Comparison of ENCODE assay signal across 8 cellular contexts in genomic region chr2:173354601-173355131, GRCh38. TPM values are rescaled to one million over a fixed set of nuclear protein-coding genes. Genes with fewer than 3 reads are reported as not detected.
DNase-seq lines count a peak whose midpoint lies in the region; ATAC-seq, FAIRE-seq and TF ChIP-seq lines count a peak whose summit lies in the region.

TSS of gene CDCA7 (plus strand) at chr2:173354872. CDS start at chr2:173354964, 92 bp downstream.

- no peak for FAIRE-seq in RCC 7860 (lab: Jason Lieb, UNC)

- peak within 1 kb of the TSS; percentile 56; the same call in 1 of the 2 replicates for H3K56ac ChIP-seq in IMR-90 (ENCODE audit: extremely low read depth, insufficient read depth, low read length)

- peak within 1 kb of the TSS; percentile 99 for H3K4me2 ChIP-seq in IMR-90 (ENCODE audit: low read depth, low read length)

- H2AK5ac ChIP-seq in IMR-90 (ENCODE audit: low read depth, low read length), result no peak within 1 kb of the TSS

- peak within 1 kb of the TSS; percentile 62 for H3K4ac ChIP-seq in IMR-90 (ENCODE audit: low read depth, low read length)

- H3K4me3 ChIP-seq in IMR-90 (ENCODE audit: insufficient read depth, low read depth, low read length) (peak within 1 kb of the TSS; percentile 58), gastroesophageal sphincter (peak within 1 kb of the TSS; percentile 39 to 73), ovary (peak within 1 kb of the TSS; percentile 47), vagina (peak within 1 kb of the TSS; percentile 67 to 73)

- H2AFZ ChIP-seq in IMR-90 (replicated peaks; ENCODE audit: low read length, poor library complexity), result peak within 1 kb of the TSS; percentile 96

- H3K18ac ChIP-seq in IMR-90 (ENCODE audit: low read depth, low read length), result no peak within 1 kb of the TSS

- H2BK15ac ChIP-seq in IMR-90 (ENCODE audit: low read depth, low read length), result no peak within 1 kb of the TSS

- H3K14ac ChIP-seq in IMR-90 (replicated peaks; ENCODE audit: low read depth, low read length), result peak within 1 kb of the TSS; percentile 25; the same call in 1 of the 2 replicates

- dilution Hi-C loops in IMR-90 (cut with HindIII; ENCODE audit: low sequenced_read_pairs, unreplicated experiment), result no loop called here

- H3K79me1 ChIP-seq in IMR-90 (ENCODE audit: low read depth in 1 of 2, low read length in 2 of 2), result peaks cover 16 to 23% of the 10 kb centered on the region in 2 experiments

- POLR2A ChIA-PET in IMR-90 (lab: Charles Lee; ENCODE audit: unreplicated experiment), result no interaction called here

- peak within 1 kb of the TSS; percentile 8; the same call in 1 of the 2 replicates for H4K91ac ChIP-seq in IMR-90 (ENCODE audit: insufficient read depth, low read depth, low read length)

- no peak for TF ChIP-seq POLR2A in IMR-90 (IDR thresholded peaks at IDR 0.05; ENCODE audit: low read depth, low read length)
- TF ChIP-seq POLR2A in gastroesophageal sphincter (IDR thresholded peaks at IDR 0.05), result no peak
- TF ChIP-seq POLR2A in ovary (IDR thresholded peaks at IDR 0.05), result no peak
- TF ChIP-seq POLR2A in vagina (IDR thresholded peaks at IDR 0.05), result no peak

- peak within 1 kb of the TSS; percentile 78; the same call in 1 of the 2 replicates for H2BK20ac ChIP-seq in IMR-90 (ENCODE audit: low read depth, low read length)

- intact Hi-C loops in IMR-90 (cut with micrococcal nuclease) (loop anchor here (1.0 kb wide), 1 partner anchor 326 kb away; no protein-coding TSS in a partner anchor), ovary (cut with DNase I) (no loop called here), vagina (cut with DNase I) (no loop called here)

- peak within 1 kb of the TSS; percentile 78 for H3K27ac ChIP-seq in IMR-90 (ENCODE audit: insufficient read depth, low read length)
- H3K27ac ChIP-seq in gastroesophageal sphincter, result peak within 1 kb of the TSS in 3 of 4 donors; percentile 59 to 77 (median 62)
- no peak within 1 kb of the TSS for H3K27ac ChIP-seq in ovary
- H3K27ac ChIP-seq in vagina, result peak within 1 kb of the TSS; percentile 54

- peak within 1 kb of the TSS; percentile 74 for H3K23ac ChIP-seq in IMR-90 (ENCODE audit: low read depth, low read length)

- H3K4me1 ChIP-seq in IMR-90 (ENCODE audit: control insufficient read depth, insufficient read depth, low read length) (peaks cover 2% of the 10 kb centered on the region; the same call in 1 of the 2 replicates), gastroesophageal sphincter (peaks cover 0 to 28% (median 14%) of the 10 kb centered on the region in 3 donors), ovary (ENCODE audit: insufficient read depth) (peaks cover 3% of the 10 kb centered on the region), vagina (peaks cover 21% of the 10 kb centered on the region)

- H4K5ac ChIP-seq in IMR-90 (ENCODE audit: low read depth, low read length), result no peak within 1 kb of the TSS

- CTCF ChIA-PET in IMR-90 (lab: Yijun Ruan, JAX), result no interaction called here

- peak; percentile 86 for DNase-seq in DMS79 (lab: John Stamatoyannopoulos, UW)
- DNase-seq in IMR-90, result peak; percentile 54
- peak; percentile 51 for DNase-seq in RCC 7860 (ENCODE audit: low spot score)
- DNase-seq in activated effector memory CD4-positive, alpha-beta T cell treated with Interleukin-2 at 50 U/mL for 16 hours, result peak; percentile 34
- peak; percentile 23 to 74 (median 43) for DNase-seq in ovary
- no peak for DNase-seq in vagina (ENCODE audit: extremely low spot score in 2 of 2)

- peaks cover 3% of the 10 kb centered on the region; the same call in 1 of the 2 replicates for H3K9me1 ChIP-seq in IMR-90 (ENCODE audit: insufficient read depth, low read length)

- peak within 1 kb of the TSS; percentile 62 to 75; a peak in 3 of 4 replicates for H4K8ac ChIP-seq in IMR-90 (ENCODE audit: low read depth in 2 of 2, low read length in 2 of 2)

- TF ChIP-seq EP300 in gastroesophageal sphincter (IDR thresholded peaks at IDR 0.05) (no peak), ovary (IDR thresholded peaks at IDR 0.05) (no peak)

- 0 out of 2 replicates have a peak, but pooled peaks have one; percentile 1 for TF ChIP-seq RAD21 in IMR-90 (IDR thresholded peaks at IDR 0.05; ENCODE audit: low read length)

- no peaks in the 10 kb centered on the region for H3K9me3 ChIP-seq in IMR-90 (ENCODE audit: control insufficient read depth, insufficient read depth, low read length)
- no peaks in the 10 kb centered on the region for H3K9me3 ChIP-seq in gastroesophageal sphincter
- H3K9me3 ChIP-seq in ovary, result no peaks in the 10 kb centered on the region
- no peaks in the 10 kb centered on the region for H3K9me3 ChIP-seq in vagina

- TF ChIP-seq CTCF in IMR-90 (conservative IDR thresholded peaks at IDR 0.05; ENCODE audit: low read depth, low read length) (no peak), gastroesophageal sphincter (IDR thresholded peaks at IDR 0.05) (peak in 3 of 4 experiments; percentile 12 to 54 (median 33)), ovary (IDR thresholded peaks at IDR 0.05) (no peak), vagina (IDR thresholded peaks at IDR 0.05) (no peak)

- H3K36me3 ChIP-seq in IMR-90 (ENCODE audit: control insufficient read depth, insufficient read depth, low read length) (no peaks in the 10 kb centered on the region), gastroesophageal sphincter (no peaks in the 10 kb centered on the region), ovary (no peaks in the 10 kb centered on the region), vagina (no peaks in the 10 kb centered on the region)

- WGBS in IMR-90 (ENCODE audit: extremely low coverage in 2 of 2, insufficient read length in 1 of 2), 2 experiments, result 0% methylated on average over 30 of the region's 48 CpGs; no CpG with 5 or more reads in 1 of the 2 experiments
- WGBS in gastroesophageal sphincter (ENCODE audit: low coverage in 1 of 2), 2 donors, result 0% methylated on average over 5 of the region's 48 CpGs; no CpG with 5 or more reads in 1 of the 2 donors
- WGBS in ovary, 3 donors, result 0 to 1% (median 0%) methylated on average over 24 to 48 of the region's 48 CpGs

- no TSS peak for BruUV-seq in IMR-90 (replicated peaks; lab: Mats Ljungman, UMichigan)

- ATAC-seq in GM21529 (IDR thresholded peaks at IDR 0.05; ENCODE audit: unreplicated experiment) (peak; percentile 42), IMR-90 (ENCODE audit: low read depth) (peak; percentile 81), gastroesophageal sphincter (peak; percentile 84)

- peak within 1 kb of the TSS; percentile 58 for H3K9ac ChIP-seq in IMR-90 (ENCODE audit: low read depth, low read length)

- peak within 1 kb of the TSS; percentile 87 for H2AK9ac ChIP-seq in IMR-90 (replicated peaks; ENCODE audit: low read depth, low read length, poor library complexity)

- peak within 1 kb of the TSS; percentile 60 for H2BK5ac ChIP-seq in IMR-90 (ENCODE audit: low read depth, low read length, poor library complexity, severe bottlenecking)

- H4K20me1 ChIP-seq in IMR-90 (ENCODE audit: insufficient read depth, low read length), result no peaks in the 10 kb centered on the region

- 0 out of 2 replicates have a peak within 1 kb of the TSS, but pooled peaks have one; percentile 32 for H2BK120ac ChIP-seq in IMR-90 (ENCODE audit: low read depth, low read length)

- H3K27me3 ChIP-seq in IMR-90 (ENCODE audit: control insufficient read depth, insufficient read depth, low read length), result peaks cover 10% of the 10 kb centered on the region
- peaks cover 58% of the 10 kb centered on the region for H3K27me3 ChIP-seq in gastroesophageal sphincter
- no peaks in the 10 kb centered on the region for H3K27me3 ChIP-seq in ovary
- no peaks in the 10 kb centered on the region for H3K27me3 ChIP-seq in vagina

- in situ Hi-C loops in IMR-90 (cut with MboI; ENCODE audit: low sequenced_read_pairs), result loop anchor here (25.0 kb wide), 1 partner anchor 317 kb away; no protein-coding TSS in a partner anchor

TF ChIP-seq in IMR-90, 13 proteins besides CTCF, POLR2A, EP300 and RAD21:
- TF ChIP-seq MAZ (IDR thresholded peaks at IDR 0.05; ENCODE audit: borderline replicate concordance, low read depth, low read length), result 0 out of 2 replicates have a peak, but pooled peaks have one; percentile 20
- TF ChIP-seq ELK1 (IDR thresholded peaks at IDR 0.05; ENCODE audit: borderline replicate concordance, low read depth, low read length), result no peak

RNA-seq across cellular contexts. Expression of gene CDCA7, which starts in this region (rescaled TPM):
- total RNA-seq in IMR-90 (2012; rRNA removed) (11.4 and 12.0 TPM in 2 replicates), gastroesophageal sphincter (1 to 10 TPM; 1.5 to 5.2 (median 4.0) TPM), ovary (1 to 10 TPM in 3 of 7 donors, under 1 TPM in 4; 0.56 to 2.3 (median 0.85) TPM), vagina (9.1 TPM)
- polyA plus RNA-seq in IMR-90 (2012; rRNA removed) (17.8 and 18.7 TPM in 2 replicates), ovary (1 to 10 TPM in 1 of 2 donors, under 1 TPM in 1; 0.96 to 2.5 TPM)
- polyA plus RNA-seq in IMR-90 (2012; cell fraction: cytosol; rRNA removed), result 5.8 and 12.7 TPM in 2 replicates
- 8.5 and 22.5 TPM in 2 replicates for polyA plus RNA-seq in IMR-90 (2012; cell fraction: nucleus; rRNA removed; ENCODE audit: low replicate concordance)

Comparison
In these comparisons a context has a peak if more than half of its experiments do, and no peak if none do; other contexts are left out.
1. DNase-seq: peak in DMS79 (single experiment), IMR-90 (single experiment), RCC 7860 (single experiment), activated effector memory CD4-positive, alpha-beta T cell treated with Interleukin-2 at 50 U/mL for 16 hours (single experiment) and ovary (5 of 5); none in vagina (0 of 2).
2. H3K27ac ChIP-seq: peak in IMR-90 (single experiment), gastroesophageal sphincter (3 of 4) and vagina (single experiment); none in ovary (0 of 2).
3. CTCF ChIP-seq: peak in gastroesophageal sphincter (3 of 4); none in IMR-90 (single experiment), ovary (0 of 3) and vagina (0 of 3).
4. Peak in every context shown above with its lines, with median percentiles within 50 percentile points of each other: ATAC-seq and H3K4me3 ChIP-seq.